Comparison of ENCODE assay signal across 30 cellular contexts in the genomic region with DNA sequence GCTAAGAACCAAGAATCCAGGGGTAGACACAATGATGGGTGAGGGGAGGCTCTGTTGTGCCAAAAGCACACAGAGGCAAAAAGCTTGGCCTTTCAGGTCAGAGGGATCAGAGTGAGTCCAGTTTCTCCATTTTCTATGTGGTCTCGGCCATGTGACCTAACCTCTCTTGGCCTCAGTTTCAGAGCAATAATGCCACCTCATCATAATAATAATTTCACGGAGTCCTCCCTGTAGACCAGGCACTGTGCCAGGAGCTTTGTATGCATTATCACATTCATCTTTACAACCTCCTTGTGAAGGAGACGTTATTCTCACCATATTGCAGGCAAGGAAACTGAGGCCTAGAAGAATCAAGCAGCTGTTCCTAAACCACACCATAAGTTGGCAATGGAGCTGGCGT.
"Had no signal": no experiment of that assay in that cellular context is flagged by ENCODE, and none has a peak within 500 bp of the region (broad histone marks: within the 10 kb centered on the region; RNA-seq: fewer than 3 reads in every experiment).

No MANE protein-coding gene starts in this region.

- DNase-seq: activated B cell treated with CpG ODN at 0.5 μM for 24 hours; activated CD4-positive, alpha-beta T cell treated with anti-CD3 and anti-CD28 coated beads for 48 hours; activated CD4-positive, alpha-beta T cell treated with anti-CD3 and anti-CD28 coated beads, Interleukin-2, amount 50 U/mL, for 1 hour; activated CD4-positive, alpha-beta T cell treated with anti-CD3 and anti-CD28 coated beads, Interleukin-2, amount 50 U/mL, for 48 hours; activated CD8-positive, alpha-beta memory T cell treated with anti-CD3 and anti-CD28 coated beads for 24 hours; activated CD8-positive, alpha-beta T cell treated with anti-CD3 and anti-CD28 coated beads for 36 hours; activated effector memory CD4-positive, alpha-beta T cell treated with Interleukin-2 at 50 U/mL for 16 hours; activated gamma-delta T cell treated with Interleukin-2 at 50 U/mL for 16 hours; activated naive CD4-positive, alpha-beta T cell treated with anti-CD3 and anti-CD28 coated beads, Interleukin-2, amount 50 U/mL, for 16 hours; activated naive CD4-positive, alpha-beta T cell treated with Interleukin-2 at 50 U/mL for 16 hours; activated T-cell treated with anti-CD3 and anti-CD28 coated beads, Interleukin-2, amount 50 U/mL, for 4 hours; amniotic stem cell; anterior cingulate cortex; central memory CD4-positive, alpha-beta T cell; cerebellar nuclear complex; colonic mucosa; effector CD8-positive, alpha-beta T cell; esophagus squamous epithelium; foreskin melanocyte; T-helper 1 cell; T-helper 17 cell; T1000; WERI-Rb-1 had no signal

- H3K27me3 ChIP-seq: colonic mucosa had no signal

- H3K9me3 Mint-ChIP-seq: activated B cell treated with CpG ODN at 0.5 μM for 24 hours; activated CD8-positive, alpha-beta T cell treated with anti-CD3 and anti-CD28 coated beads for 36 hours; activated T-cell treated with anti-CD3 and anti-CD28 coated beads, Interleukin-2, amount 50 U/mL, for 4 hours; activated T-helper 17 cell treated with anti-CD3 and anti-CD28 coated beads, Interleukin-2, amount 50 U/mL, for 72 hours; T-helper 2 cell treated with Interferon-gamma antibody and Interleukin-4, amounts not matched to agents 5 μg/mL and 100 μg/mL, for 36 hours had no signal

- H3K27ac ChIP-seq: cardiac muscle cell, colonic mucosa, epithelial cell of prostate, esophagus squamous epithelium, gastroesophageal sphincter, WERI-Rb-1 had no signal

- H3K4me3 Mint-ChIP-seq: activated B cell treated with CpG ODN at 0.5 μM for 24 hours; activated CD8-positive, alpha-beta T cell treated with anti-CD3 and anti-CD28 coated beads for 36 hours; activated naive CD8-positive, alpha-beta T cell; activated T-cell treated with anti-CD3 and anti-CD28 coated beads, Interleukin-2, amount 50 U/mL, for 4 hours; activated T-helper 17 cell treated with anti-CD3 and anti-CD28 coated beads, Interleukin-2, amount 50 U/mL, for 72 hours; T-helper 17 cell; T-helper 2 cell treated with Interferon-gamma antibody and Interleukin-4, amounts not matched to agents 5 μg/mL and 100 μg/mL, for 36 hours had no signal

- H3K4me1 ChIP-seq: colonic mucosa, esophagus squamous epithelium, gastroesophageal sphincter had no signal

- H3K4me1 Mint-ChIP-seq: activated B cell treated with CpG ODN at 0.5 μM for 24 hours had no signal

- H3K36me3 ChIP-seq: cardiac muscle cell, colonic mucosa, esophagus squamous epithelium, gastroesophageal sphincter, WERI-Rb-1 had no signal

- ATAC-seq: activated CD4-positive, CD25-positive, alpha-beta regulatory T cell treated with anti-CD3 and anti-CD28 coated beads, Interleukin-2, amount 50 U/mL, for 24 hours; activated CD8-positive, alpha-beta T cell treated with anti-CD3 and anti-CD28 coated beads for 36 hours; activated T-cell treated with anti-CD3 and anti-CD28 coated beads, Interleukin-2, amount 50 U/mL, for 4 hours; activated T-helper 17 cell treated with anti-CD3 and anti-CD28 coated beads, Interleukin-2, amount 50 U/mL, for 72 hours; gastroesophageal sphincter; T-helper 17 cell had no signal

- H3K9me3 ChIP-seq: colonic mucosa, esophagus squamous epithelium, gastroesophageal sphincter had no signal

- H3K27ac Mint-ChIP-seq: activated B cell treated with CpG ODN at 0.5 μM for 24 hours; activated CD8-positive, alpha-beta T cell treated with anti-CD3 and anti-CD28 coated beads for 36 hours; activated naive CD8-positive, alpha-beta T cell; activated T-helper 17 cell treated with anti-CD3 and anti-CD28 coated beads, Interleukin-2, amount 50 U/mL, for 72 hours; T-helper 17 cell; T-helper 2 cell treated with Interferon-gamma antibody and Interleukin-4, amounts not matched to agents 5 μg/mL and 100 μg/mL, for 36 hours had no signal

- H3K4me3 ChIP-seq: cardiac muscle cell, colonic mucosa, esophagus squamous epithelium, gastroesophageal sphincter had no signal

- H3K36me3 Mint-ChIP-seq: activated naive CD8-positive, alpha-beta T cell had no signal
